ENCODE assay signal across 8 cellular contexts in the genomic region with DNA sequence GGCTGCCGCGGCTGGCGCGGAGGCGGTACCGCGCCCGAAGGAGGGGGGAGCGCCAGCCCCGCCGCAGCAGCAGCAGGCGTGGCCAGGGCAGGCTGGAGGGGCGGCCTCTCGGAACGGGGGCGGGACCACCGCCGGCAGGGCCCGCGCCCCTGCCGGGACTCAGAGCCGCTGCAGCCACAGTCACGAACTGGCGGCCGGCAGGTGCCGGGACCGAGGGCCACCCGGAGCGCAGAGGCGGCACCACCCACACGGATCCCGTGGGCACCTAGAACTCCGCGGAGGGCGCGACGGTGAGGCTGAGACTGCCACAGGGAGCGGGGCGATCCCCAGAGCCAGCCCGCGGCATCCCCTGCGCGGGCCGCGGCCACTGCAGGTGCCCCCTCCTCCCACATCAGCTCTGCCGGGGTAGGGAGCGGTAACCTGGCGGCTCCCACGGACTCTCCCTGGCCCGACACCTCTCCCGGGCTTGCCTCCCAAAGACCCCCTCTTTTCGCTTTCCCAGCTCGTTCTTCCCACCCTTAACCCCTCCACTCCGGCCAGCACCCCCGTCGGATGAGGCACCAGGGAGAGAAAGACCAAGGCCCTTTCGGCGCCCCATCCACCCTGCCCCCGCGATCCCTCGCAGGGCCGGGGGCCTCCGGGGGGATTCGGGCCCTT.
DNase-seq lines count a peak whose midpoint lies in the region; ATAC-seq lines count a peak whose summit lies in the region.

A gene (plus strand): TSS at position 162 of the 657 bp plus-strand sequence. CDS start 944 bp downstream, outside the sequence.

- no peaks in the 10 kb centered on the region for H3K27me3 ChIP-seq in endocrine pancreas (ENCODE audit: control insufficient read depth, insufficient read depth, low read length)
- peaks cover 42 to 46% of the 10 kb centered on the region in 2 donors for H3K27me3 ChIP-seq in mucosa of rectum (ENCODE audit: control insufficient read depth in 2 of 2, insufficient read depth in 2 of 2, low read length in 2 of 2)

- DNase-seq in 8988T (peak; percentile 100), NCI-H526 (lab: John Stamatoyannopoulos, UW) (peak; percentile 62 to 92)
- DNase-seq in activated CD8-positive, alpha-beta memory T cell treated with anti-CD3 and anti-CD28 coated beads for 24 hours, result peak; percentile 87
- DNase-seq in stimulated activated CD8-positive, alpha-beta memory T cell treated with anti-CD3 and anti-CD28 coated beads, Interleukin-7, amount 100 ng/mL, for 1 hour (ENCODE audit: low read depth in 2 of 2), result peak; percentile 40 to 56

- no peaks in the 10 kb centered on the region for H3K9me3 ChIP-seq in endocrine pancreas (ENCODE audit: control insufficient read depth, low read length)
- no peaks in the 10 kb centered on the region for H3K9me3 ChIP-seq in mucosa of rectum (ENCODE audit: control insufficient read depth in 2 of 2, low read length in 2 of 2)

- H3K9ac ChIP-seq in endocrine pancreas (ENCODE audit: control insufficient read depth, insufficient read depth, low read length) (peak within 1 kb of the TSS; percentile 91), mucosa of rectum (ENCODE audit: low read depth in 1 of 2, low read length in 2 of 2) (peak within 1 kb of the TSS in 1 of 2 donors; percentile 11)

- no peak within 1 kb of the TSS for H3K27ac ChIP-seq in mucosa of rectum (ENCODE audit: low read depth in 2 of 2, low read length in 2 of 2)

- H3K36me3 ChIP-seq in endocrine pancreas (ENCODE audit: control insufficient read depth, insufficient read depth, low read length), result no peaks in the 10 kb centered on the region
- H3K36me3 ChIP-seq in mucosa of rectum (ENCODE audit: control insufficient read depth in 2 of 2, insufficient read depth in 2 of 2, low read length in 2 of 2), result no peaks in the 10 kb centered on the region

- no peak within 1 kb of the TSS for H3K4me3 ChIP-seq in endocrine pancreas (ENCODE audit: control insufficient read depth, insufficient read depth, low read length)
- peak within 1 kb of the TSS; percentile 50 to 55 for H3K4me3 ChIP-seq in mucosa of rectum (ENCODE audit: low read length in 2 of 2)

- peaks cover 7% of the 10 kb centered on the region for H3K4me1 ChIP-seq in endocrine pancreas (ENCODE audit: control insufficient read depth, insufficient read depth, low read length)
- H3K4me1 ChIP-seq in mucosa of rectum (ENCODE audit: control insufficient read depth in 2 of 2, insufficient read depth in 2 of 2, low read length in 2 of 2), result peaks cover 11 to 17% of the 10 kb centered on the region in 2 donors

- peak; percentile 51 for ATAC-seq in GM18520 (IDR thresholded peaks at IDR 0.05; ENCODE audit: unreplicated experiment)
- peak; percentile 75 for ATAC-seq in HG03139 (IDR thresholded peaks at IDR 0.05; ENCODE audit: unreplicated experiment)

Comparison
In these comparisons a context has a peak if more than half of its experiments do, and no peak if none do; other contexts are left out.
1. DNase-seq: peak in every context shown above with its lines; median percentile 100 in 8988T; 87 in activated CD8-positive, alpha-beta memory T cell treated with anti-CD3 and anti-CD28 coated beads for 24 hours; 77 in NCI-H526; 48 in stimulated activated CD8-positive, alpha-beta memory T cell treated with anti-CD3 and anti-CD28 coated beads, Interleukin-7, amount 100 ng/mL, for 1 hour.